9 cellular contexts compared by ENCODE assay signal in the genomic region with DNA sequence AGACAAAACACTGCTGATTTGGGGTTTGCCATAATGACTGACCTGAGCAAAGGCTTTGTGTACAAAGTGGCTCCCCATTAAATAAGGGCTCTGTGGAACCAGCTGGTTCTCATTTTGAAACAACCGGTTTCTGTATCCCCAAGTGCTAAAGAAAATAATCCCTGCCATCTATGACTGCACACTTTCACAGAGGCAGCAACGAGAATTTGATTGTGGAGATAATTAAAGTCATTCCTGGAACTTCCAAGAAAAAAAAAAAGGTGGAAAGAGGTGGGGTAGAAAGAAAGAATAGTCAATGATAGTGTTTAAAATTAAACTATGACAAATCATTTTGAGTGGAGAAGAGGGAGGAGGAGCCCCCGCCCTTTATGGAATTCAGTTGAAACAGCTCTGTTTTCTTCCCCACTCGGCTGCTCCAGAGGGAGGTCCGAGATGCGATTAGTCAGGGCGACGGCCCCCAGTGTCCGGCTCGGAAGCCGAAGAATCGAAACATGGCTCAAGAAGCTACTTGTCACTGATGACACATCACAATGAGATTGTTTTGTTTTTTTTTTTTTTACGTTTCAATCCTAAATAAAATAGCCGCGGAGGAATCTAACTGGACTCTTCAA. TPM values are rescaled to one million over a fixed set of nuclear protein-coding genes. Genes with fewer than 3 reads are reported as not detected.
DNase-seq lines count a peak whose midpoint lies in the region; ATAC-seq and TF ChIP-seq lines count a peak whose summit lies in the region.
"Had no signal": no experiment of that assay in that cellular context is flagged by ENCODE, and none has a peak within 500 bp of the region (broad histone marks: within the 10 kb centered on the region; RNA-seq: fewer than 3 reads in every experiment).

No MANE protein-coding gene starts in this region.

- H3K4me1 ChIP-seq in SJCRH30: peaks cover 46% of the 10 kb centered on the region

- H3K36me3 ChIP-seq in SJCRH30: peaks cover 3% of the 10 kb centered on the region; the same call in 1 of the 2 replicates

- no peaks in the 10 kb centered on the region for H3K9me3 ChIP-seq in SJCRH30 (replicated peaks)

- no peak for TF ChIP-seq CTCF in fibroblast of mammary gland (conservative IDR thresholded peaks at IDR 0.05; ENCODE audit: control insufficient read depth, insufficient read depth, low read depth, low read length)
- TF ChIP-seq CTCF in omental fat pad (IDR thresholded peaks at IDR 0.05): no peak

- DNase-seq in AG20443 (ENCODE audit: low spot score) (peak; percentile 91), SJCRH30 (peak; percentile 85), fibroblast of mammary gland (ENCODE audit: low read depth) (peak; percentile 93), omental fat pad (ENCODE audit: low spot score) (no peak), NCI-H146 treated with DMSO at 0.1 percent for 48 hours (lab: John Stamatoyannopoulos, UW; ENCODE audit: unreplicated experiment) (no peak)
- DNase-seq in central memory CD4-positive, alpha-beta T cell: no peak
- DNase-seq in activated CD8-positive, alpha-beta memory T cell treated with anti-CD3 and anti-CD28 coated beads for 24 hours: no peak
- DNase-seq: T-helper 17 cell had no signal

- H3K4me3 ChIP-seq in SJCRH30: peak overlapping the region; percentile 60
- H3K4me3 ChIP-seq in fibroblast of mammary gland (ENCODE audit: control insufficient read depth, low read depth, low read length): peak overlapping the region; percentile 5

- H3K27ac ChIP-seq in SJCRH30: peak overlapping the region; percentile 94

- ATAC-seq in omental fat pad (ENCODE audit: low FRiP score): peak; percentile 88
- no peak for ATAC-seq in HG03378 (IDR thresholded peaks at IDR 0.05; ENCODE audit: unreplicated experiment)
- ATAC-seq: T-helper 17 cell had no signal

- H3K27me3 ChIP-seq in SJCRH30: no peaks in the 10 kb centered on the region

RNA-seq across cellular contexts. Expression of a gene that starts 38.4 kb away (rescaled TPM):
- total RNA-seq in SJCRH30 (2014; rRNA removed; shearing (Covaris generic)): 11.9 and 12.5 TPM in 2 replicates
- 10 to 100 TPM; 40.1 to 97.0 (median 69.9) TPM for total RNA-seq in omental fat pad

Comparison
In these comparisons a context has a peak if more than half of its experiments do, and no peak if none do; other contexts are left out.
1. DNase-seq: peak in AG20443 (single experiment), SJCRH30 (2 of 2) and fibroblast of mammary gland (single experiment); none in omental fat pad (single experiment), central memory CD4-positive, alpha-beta T cell (single experiment), NCI-H146 treated with DMSO at 0.1 percent for 48 hours (single experiment) and activated CD8-positive, alpha-beta memory T cell treated with anti-CD3 and anti-CD28 coated beads for 24 hours (single experiment).